ENCODE assay signal across 22 cellular contexts in genomic region chr15:85314653-85315052, GRCh38.
DNase-seq lines count a peak whose midpoint lies in the region; ATAC-seq and TF ChIP-seq lines count a peak whose summit lies in the region.
"Had no signal": no experiment of that assay in that cellular context is flagged by ENCODE, and none has a peak within 500 bp of the region (broad histone marks: within the 10 kb centered on the region; RNA-seq: fewer than 3 reads in every experiment).

No MANE protein-coding gene starts in this region.

- H3K27me3 ChIP-seq in CD4-positive, CD25-positive, alpha-beta regulatory T cell (ENCODE audit: control insufficient read depth, insufficient read depth, low read length): no peaks in the 10 kb centered on the region
- H3K27me3 ChIP-seq in GM23248 (replicated peaks; ENCODE audit: insufficient read depth) (no peaks in the 10 kb centered on the region), neural progenitor cell (no peaks in the 10 kb centered on the region)
- H3K27me3 ChIP-seq: left lung had no signal

- H4K20me1 ChIP-seq in GM23248 (ENCODE audit: insufficient read depth): no peaks in the 10 kb centered on the region
- no peaks in the 10 kb centered on the region for H4K20me1 ChIP-seq in neural progenitor cell (ENCODE audit: low read depth)

- H3K4me3 Mint-ChIP-seq in CD4-positive, CD25-positive, alpha-beta regulatory T cell: no peak overlapping the region
- H3K4me3 Mint-ChIP-seq in activated naive CD8-positive, alpha-beta T cell treated with anti-CD3 and anti-CD28 coated beads for 36 hours: no peak overlapping the region
- H3K4me3 Mint-ChIP-seq in neural progenitor cell: peak overlapping the region; percentile 29
- H3K4me3 Mint-ChIP-seq: activated naive CD4-positive, alpha-beta T cell treated with anti-CD3 and anti-CD28 coated beads for 36 hours; mesothelial cell of epicardium; nephron progenitor cell had no signal

- H3K79me2 ChIP-seq in GM23248 (ENCODE audit: insufficient read depth) (no peaks in the 10 kb centered on the region), neural progenitor cell (ENCODE audit: low read depth) (no peaks in the 10 kb centered on the region)

- in situ Hi-C loops in GM23248 (cut with MboI): no loop called here

- no peaks in the 10 kb centered on the region for H3K27me3 Mint-ChIP-seq in CD4-positive, CD25-positive, alpha-beta regulatory T cell
- no peaks in the 10 kb centered on the region for H3K27me3 Mint-ChIP-seq in activated naive CD8-positive, alpha-beta T cell treated with anti-CD3 and anti-CD28 coated beads for 36 hours
- H3K27me3 Mint-ChIP-seq in neural progenitor cell (ENCODE audit: insufficient read depth, low read depth): peaks cover 20% of the 10 kb centered on the region

- H3K9me3 Mint-ChIP-seq in CD4-positive, CD25-positive, alpha-beta regulatory T cell: peaks cover 0 to 4% (median 0%) of the 10 kb centered on the region in 7 donors
- H3K9me3 Mint-ChIP-seq in activated naive CD8-positive, alpha-beta T cell treated with anti-CD3 and anti-CD28 coated beads for 36 hours: peaks cover 6% of the 10 kb centered on the region
- peaks cover 22% of the 10 kb centered on the region for H3K9me3 Mint-ChIP-seq in neural progenitor cell

- H3K9me3 ChIP-seq in CD4-positive, CD25-positive, alpha-beta regulatory T cell (ENCODE audit: control insufficient read depth in 2 of 2, low read length in 2 of 2): no peaks in the 10 kb centered on the region
- no peaks in the 10 kb centered on the region for H3K9me3 ChIP-seq in GM23248 (ENCODE audit: low read depth)
- no peaks in the 10 kb centered on the region for H3K9me3 ChIP-seq in neural progenitor cell (ENCODE audit: low read depth)
- H3K9me3 ChIP-seq: left lung, thoracic aorta had no signal

- no peak for DNase-seq in CD4-positive, CD25-positive, alpha-beta regulatory T cell
- DNase-seq in GM23248: peak; percentile 35
- no peak for DNase-seq in activated naive CD8-positive, alpha-beta T cell treated with anti-CD3 and anti-CD28 coated beads for 36 hours
- DNase-seq in neural progenitor cell (ENCODE audit: low spot score): no peak
- DNase-seq in Kasumi-1 (lab: John Stamatoyannopoulos, UW): no peak
- DNase-seq in NCI-H2196 treated with DMSO at 0.1 percent for 48 hours (lab: John Stamatoyannopoulos, UW; ENCODE audit: unreplicated experiment): no peak
- DNase-seq: activated naive CD4-positive, alpha-beta T cell treated with anti-CD3 and anti-CD28 coated beads for 36 hours; DMS79 treated with DMSO at 0.1 percent for 48 hours; effector CD4-positive, alpha-beta T cell; erythroblast; foreskin melanocyte; left lung; NCI-H1092 treated with DMSO at 0.1 percent for 48 hours; NCI-H1930; NCI-H345; nephron progenitor cell; posterior cingulate gyrus; sigmoid colon had no signal

- peaks cover 41% of the 10 kb centered on the region for H3F3A ChIP-seq in GM23248 (ENCODE audit: insufficient read depth)
- peaks cover 5% of the 10 kb centered on the region for H3F3A ChIP-seq in neural progenitor cell (ENCODE audit: low read depth)

- H3K9ac ChIP-seq in GM23248: no peak overlapping the region
- H3K9ac ChIP-seq in neural progenitor cell: no peak overlapping the region

- peak overlapping the region in 2 of 3 donors; percentile 82 to 88 for H3K27ac Mint-ChIP-seq in CD4-positive, CD25-positive, alpha-beta regulatory T cell
- peak overlapping the region; percentile 36 for H3K27ac Mint-ChIP-seq in activated naive CD8-positive, alpha-beta T cell treated with anti-CD3 and anti-CD28 coated beads for 36 hours
- no peak overlapping the region for H3K27ac Mint-ChIP-seq in neural progenitor cell
- H3K27ac Mint-ChIP-seq: activated naive CD4-positive, alpha-beta T cell treated with anti-CD3 and anti-CD28 coated beads for 36 hours; mesothelial cell of epicardium; nephron progenitor cell had no signal

- WGBS in GM23248 (ENCODE audit: low coverage in 1 of 2, low lambda C conversion rate in 2 of 2, missing lambda C conversion rate in 2 of 2), 2 experiments: 65 to 67% methylated on average over 4 of the region's 4 CpGs

- H3K4me2 ChIP-seq in GM23248 (ENCODE audit: unreplicated experiment): no peak overlapping the region
- no peak overlapping the region for H3K4me2 ChIP-seq in neural progenitor cell

- H3K4me1 Mint-ChIP-seq in CD4-positive, CD25-positive, alpha-beta regulatory T cell: peaks cover 44 to 61% (median 48%) of the 10 kb centered on the region in 4 donors
- peaks cover 69% of the 10 kb centered on the region for H3K4me1 Mint-ChIP-seq in activated naive CD8-positive, alpha-beta T cell treated with anti-CD3 and anti-CD28 coated beads for 36 hours
- H3K4me1 Mint-ChIP-seq in neural progenitor cell: peaks cover 46% of the 10 kb centered on the region

- no peak for TF ChIP-seq CTCF in neural progenitor cell (IDR thresholded peaks at IDR 0.05)

- H3K27ac ChIP-seq in CD4-positive, CD25-positive, alpha-beta regulatory T cell (ENCODE audit: insufficient read depth, low read length, poor library complexity, severe bottlenecking): no peak overlapping the region
- no peak overlapping the region for H3K27ac ChIP-seq in GM23248
- H3K27ac ChIP-seq in neural progenitor cell: no peak overlapping the region
- H3K27ac ChIP-seq: left lung, thoracic aorta had no signal

- no peaks in the 10 kb centered on the region for H3K36me3 ChIP-seq in CD4-positive, CD25-positive, alpha-beta regulatory T cell (ENCODE audit: control insufficient read depth, insufficient read depth, low read length)
- H3K36me3 ChIP-seq in GM23248 (ENCODE audit: low read depth) (no peaks in the 10 kb centered on the region), neural progenitor cell (no peaks in the 10 kb centered on the region)
- H3K36me3 ChIP-seq: left lung, sigmoid colon, thoracic aorta had no signal

- no peaks in the 10 kb centered on the region for H3K9me2 ChIP-seq in GM23248 (ENCODE audit: insufficient read depth)

- H2AFZ ChIP-seq in GM23248 (no peak overlapping the region), neural progenitor cell (replicated peaks) (no peak overlapping the region)

- no peak overlapping the region for H3K4me3 ChIP-seq in CD4-positive, CD25-positive, alpha-beta regulatory T cell (ENCODE audit: low read depth, low read length)
- no peak overlapping the region for H3K4me3 ChIP-seq in GM23248
- no peak overlapping the region for H3K4me3 ChIP-seq in neural progenitor cell
- H3K4me3 ChIP-seq: left lung, sigmoid colon, thoracic aorta had no signal

- no peaks in the 10 kb centered on the region for H3K36me3 Mint-ChIP-seq in CD4-positive, CD25-positive, alpha-beta regulatory T cell
- H3K36me3 Mint-ChIP-seq in activated naive CD8-positive, alpha-beta T cell treated with anti-CD3 and anti-CD28 coated beads for 36 hours: no peaks in the 10 kb centered on the region
- peaks cover 6% of the 10 kb centered on the region for H3K36me3 Mint-ChIP-seq in neural progenitor cell

- peaks cover 42% of the 10 kb centered on the region for H3K4me1 ChIP-seq in CD4-positive, CD25-positive, alpha-beta regulatory T cell (ENCODE audit: control insufficient read depth, insufficient read depth, low read length, poor library complexity, severe bottlenecking)
- peaks cover 53% of the 10 kb centered on the region for H3K4me1 ChIP-seq in GM23248 (ENCODE audit: insufficient read depth)
- peaks cover 18% of the 10 kb centered on the region for H3K4me1 ChIP-seq in neural progenitor cell

- ATAC-seq in CD4-positive, CD25-positive, alpha-beta regulatory T cell (ENCODE audit: low read depth in 2 of 2): no peak
- ATAC-seq in GM19467 (IDR thresholded peaks at IDR 0.05; ENCODE audit: unreplicated experiment): no peak
- ATAC-seq: left lung, Right ventricle myocardium inferior had no signal
